Comparison of ENCODE assay signal across 9 cellular contexts in the genomic region with DNA sequence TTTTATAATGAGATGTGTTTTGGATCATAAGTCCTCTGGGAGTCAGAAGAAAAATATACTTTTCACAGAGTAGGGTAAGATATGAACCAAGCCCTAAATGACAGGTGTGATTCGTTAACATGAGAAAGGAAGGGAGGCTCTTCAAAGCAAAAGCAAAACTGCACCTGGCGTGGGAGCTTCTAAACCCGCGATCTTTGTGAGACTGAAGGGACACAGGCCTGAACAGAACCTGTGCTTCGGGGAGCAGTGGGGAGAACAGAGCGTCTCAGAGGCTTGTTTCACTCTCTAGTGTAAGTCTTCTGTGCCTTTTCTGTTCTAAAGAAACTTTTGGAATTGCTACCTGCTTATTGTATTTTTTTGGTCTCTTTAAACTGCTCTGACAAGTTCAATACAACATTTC. TPM values are rescaled to one million over a fixed set of nuclear protein-coding genes. Genes with fewer than 3 reads are reported as not detected.
DNase-seq lines count a peak whose midpoint lies in the region; ATAC-seq and TF ChIP-seq lines count a peak whose summit lies in the region.
"Had no signal": no experiment of that assay in that cellular context is flagged by ENCODE, and none has a peak within 500 bp of the region (broad histone marks: within the 10 kb centered on the region; RNA-seq: fewer than 3 reads in every experiment).

No MANE protein-coding gene starts in this region.

- H3K79me2 ChIP-seq in smooth muscle cell (ENCODE audit: low read depth): no peaks in the 10 kb centered on the region

- H3K27ac ChIP-seq in smooth muscle cell (ENCODE audit: low read depth): no peak overlapping the region

- ATAC-seq in GM18870 (IDR thresholded peaks at IDR 0.05; ENCODE audit: unreplicated experiment) (peak; percentile 93), GM21619 (IDR thresholded peaks at IDR 0.05; ENCODE audit: unreplicated experiment) (peak; percentile 93), HG03571 (IDR thresholded peaks at IDR 0.05; ENCODE audit: unreplicated experiment) (peak; percentile 94)

- no peak overlapping the region for H3K4me3 ChIP-seq in smooth muscle cell

- H3K9me3 ChIP-seq in smooth muscle cell (replicated peaks; ENCODE audit: low read depth): no peaks in the 10 kb centered on the region

- no peak overlapping the region for H2AFZ ChIP-seq in smooth muscle cell (ENCODE audit: low read depth)

- no peak overlapping the region for H3K9ac ChIP-seq in smooth muscle cell (ENCODE audit: low read depth)

- no peaks in the 10 kb centered on the region for H3K27me3 ChIP-seq in smooth muscle cell (ENCODE audit: low read depth)

- H3K36me3 ChIP-seq in smooth muscle cell (ENCODE audit: low read depth): no peaks in the 10 kb centered on the region

- DNase-seq in left kidney (ENCODE audit: low read depth, low spot score) (peak; percentile 39), smooth muscle cell (lab: John Stamatoyannopoulos, UW; ENCODE audit: unreplicated experiment) (no peak), kidney glomerular epithelial cell (lab: John Stamatoyannopoulos, UW) (no peak), GOT3 (lab: John Stamatoyannopoulos, UW) (no peak)
- DNase-seq: glutamatergic neuron had no signal

- no peak for TF ChIP-seq CTCF in smooth muscle cell (IDR thresholded peaks at IDR 0.05; ENCODE audit: borderline replicate concordance, insufficient read depth, poor library complexity, severe bottlenecking)

- H4K20me1 ChIP-seq in smooth muscle cell (ENCODE audit: low read depth): no peaks in the 10 kb centered on the region

- H3K4me2 ChIP-seq in smooth muscle cell: no peak overlapping the region

- no peaks in the 10 kb centered on the region for H3F3A ChIP-seq in smooth muscle cell (ENCODE audit: low read depth)

- WGBS in smooth muscle cell (ENCODE audit: low lambda C conversion rate): 86% methylated on average over 6 of the region's 6 CpGs

- H3K4me1 ChIP-seq in smooth muscle cell (ENCODE audit: low read depth): no peaks in the 10 kb centered on the region

RNA-seq across cellular contexts. Expression of a gene that starts 30.2 kb away (rescaled TPM):
- 1.3 and 3.4 TPM in 2 replicates for total RNA-seq in smooth muscle cell
- polyA plus RNA-seq in smooth muscle cell: 0.42 and 0.46 TPM in 2 replicates

RNA-seq across cellular contexts. Expression of a gene that starts 56.6 kb away (rescaled TPM):
- total RNA-seq in smooth muscle cell: 4.3 and 5.8 TPM in 2 replicates
- polyA plus RNA-seq in smooth muscle cell: 0.55 and 3.7 TPM in 2 replicates
- polyA plus RNA-seq: IgD-negative memory B cell had no signal
